1 cellular context compared by ENCODE assay signal in the genomic region with DNA sequence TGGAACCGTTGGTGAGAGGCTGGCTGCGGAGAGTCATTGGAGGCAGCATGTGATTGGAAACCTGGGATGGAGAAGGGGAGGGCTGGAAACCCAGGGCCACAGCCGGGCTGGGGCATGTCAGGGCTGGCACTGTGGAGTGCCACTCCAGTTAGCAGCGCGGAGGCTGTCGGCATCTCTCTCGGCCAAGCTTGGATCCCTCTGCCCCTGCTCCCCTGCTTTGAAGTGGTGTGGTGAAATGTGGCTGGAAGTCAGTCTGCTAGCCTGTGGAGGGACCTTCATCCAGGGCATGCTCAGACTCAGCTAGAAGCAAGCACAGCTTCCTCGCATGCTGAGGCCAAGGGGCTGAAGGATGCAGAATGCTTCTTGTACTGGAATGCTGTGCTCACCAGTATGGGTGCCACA.
TF ChIP-seq lines count a peak whose summit lies in the region.

No MANE protein-coding gene starts in this region.

TF ChIP-seq in H1, 55 proteins besides CTCF, POLR2A, EP300 and RAD21:
- TF ChIP-seq SIRT6 (IDR thresholded peaks at IDR 0.05; ENCODE audit: low read length) (no peak), SP1 (IDR thresholded peaks at IDR 0.05; ENCODE audit: low read depth, low read length) (no peak), FOSL1 (IDR thresholded peaks at IDR 0.05; ENCODE audit: insufficient read depth, low read depth, low read length) (no peak), MAFK (IDR thresholded peaks at IDR 0.05; ENCODE audit: low read depth, low read length) (no peak), POLR2AphosphoS5 (IDR thresholded peaks at IDR 0.05; ENCODE audit: low read depth, low read length) (no peak), SUZ12 (IDR thresholded peaks at IDR 0.05; ENCODE audit: low read length) (no peak), TAF1 (IDR thresholded peaks at IDR 0.05; ENCODE audit: low read depth, low read length) (no peak), SP4 (IDR thresholded peaks at IDR 0.05; ENCODE audit: low read length) (no peak), NANOG (IDR thresholded peaks at IDR 0.05; ENCODE audit: insufficient read depth, low read depth, low read length, poor library complexity, severe bottlenecking) (no peak), KDM1A (IDR thresholded peaks at IDR 0.05; ENCODE audit: borderline replicate concordance, low read length) (no peak), BCL11A (IDR thresholded peaks at IDR 0.05; ENCODE audit: low read depth in 2 of 2, low read length in 2 of 2) (no peak)
TF ChIP-seq in H1: peak in this region for 0.
